In the genomic region with DNA sequence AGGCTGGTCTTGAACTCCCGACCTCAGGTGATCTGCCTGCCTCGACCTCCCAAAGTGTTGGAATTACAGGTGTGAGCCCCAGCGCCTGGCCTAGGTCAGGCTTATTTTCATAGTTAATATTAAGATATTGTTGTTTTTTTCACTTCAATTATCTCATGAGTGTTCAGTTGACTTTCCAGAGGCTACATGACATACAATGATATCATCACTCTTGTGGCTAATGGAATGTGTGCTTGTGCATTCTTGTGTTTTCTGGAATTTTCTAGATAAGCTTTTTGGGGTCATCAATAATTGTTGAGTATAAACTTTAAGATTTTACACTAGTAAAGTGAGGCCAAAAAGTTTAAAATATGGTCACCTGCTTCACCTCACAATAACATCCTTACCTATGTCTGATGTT, we compare ENCODE assay signal across 17 cellular contexts.
A peak's percentile ranks its signal among the peaks of the same experiment; 100 is the strongest.
DNase-seq lines count a peak whose midpoint lies in the region; ATAC-seq and TF ChIP-seq lines count a peak whose summit lies in the region.
"Had no signal": no experiment of that assay in that cellular context is flagged by ENCODE, and none has a peak within 500 bp of the region (broad histone marks: within the 10 kb centered on the region; RNA-seq: fewer than 3 reads in every experiment).

No MANE protein-coding gene starts in this region.

- H3K27ac Mint-ChIP-seq in natural killer cell treated with Interleukin-12 subunit alpha and Interleukin-12 subunit beta and Interleukin-15 and Interleukin-18, amount 100 ng/mL, for 72 hours = no peak overlapping the region
- H3K27ac Mint-ChIP-seq: CD14-positive monocyte had no signal

- peaks cover 10% of the 10 kb centered on the region for H3K9me3 Mint-ChIP-seq in natural killer cell treated with Interleukin-12 subunit alpha and Interleukin-12 subunit beta and Interleukin-15 and Interleukin-18, amount 100 ng/mL, for 72 hours

- peaks cover 0 to 15% (median 0%) of the 10 kb centered on the region in 11 experiments; a peak in 3 of 22 replicates for H3K9me3 ChIP-seq in BLaER1 treated with 17β-estradiol and CSF1 and Interleukin-3, amounts not matched to agents 10 nM and 100 nM (replicated peaks in 1 of 11)
- H3K9me3 ChIP-seq: A549 had no signal

- ATAC-seq in HG02884 (IDR thresholded peaks at IDR 0.05; ENCODE audit: unreplicated experiment) = no peak
- no peak for ATAC-seq in natural killer cell treated with Interleukin-12 subunit alpha and Interleukin-12 subunit beta and Interleukin-15 and Interleukin-18, amount 100 ng/mL, for 72 hours
- ATAC-seq: A549, HCT116 had no signal

- no peaks in the 10 kb centered on the region for H3K36me3 Mint-ChIP-seq in natural killer cell treated with Interleukin-12 subunit alpha and Interleukin-12 subunit beta and Interleukin-15 and Interleukin-18, amount 100 ng/mL, for 72 hours
- H3K36me3 Mint-ChIP-seq: CD14-positive monocyte had no signal

- H3K27me3 ChIP-seq in BLaER1 treated with 17β-estradiol and CSF1 and Interleukin-3, amounts not matched to agents 10 nM and 100 nM = no peaks in the 10 kb centered on the region
- no peaks in the 10 kb centered on the region for H3K27me3 ChIP-seq in brain microvascular endothelial cell (replicated peaks)

- no peaks in the 10 kb centered on the region for H4K20me1 ChIP-seq in BLaER1 treated with 17β-estradiol and CSF1 and Interleukin-3, amounts not matched to agents 10 nM and 100 nM

- H3K4me3 ChIP-seq in BLaER1 treated with 17β-estradiol and CSF1 and Interleukin-3, amounts not matched to agents 10 nM and 100 nM = no peak overlapping the region
- no peak overlapping the region for H3K4me3 ChIP-seq in brain microvascular endothelial cell (ENCODE audit: low read depth, low read length)
- H3K4me3 ChIP-seq: A549, SK-N-MC had no signal

- in situ Hi-C loops in brain microvascular endothelial cell (cut with HindIII; ENCODE audit: low pct_ligation_motif_present, low sequenced_read_pairs) = no loop called here

- no peak for TF ChIP-seq CTCF in brain microvascular endothelial cell (IDR thresholded peaks at IDR 0.05; ENCODE audit: low read depth, low read length, missing control alignments)

- DNase-seq in HS-27A (ENCODE audit: low read depth) = peak; percentile 8
- DNase-seq in brain microvascular endothelial cell = peak; percentile 45
- DNase-seq in kidney glomerular epithelial cell (lab: John Stamatoyannopoulos, UW) = peak; percentile 35
- DNase-seq in DMS153 treated with DMSO at 0.1 percent for 48 hours (lab: John Stamatoyannopoulos, UW; ENCODE audit: unreplicated experiment) = no peak
- DNase-seq in activated CD4-positive, alpha-beta T cell treated with anti-CD3 and anti-CD28 coated beads for 1 hour = no peak
- no peak for DNase-seq in natural killer cell treated with Interleukin-12 subunit alpha and Interleukin-12 subunit beta and Interleukin-15 and Interleukin-18, amount 100 ng/mL, for 72 hours (ENCODE audit: low spot score)
- DNase-seq: KBM-7, NCI-H1048, NCI-H1436 treated with DMSO at 0.1 percent for 48 hours, NCI-H2081, NCI-H524 had no signal

- H3K4me1 Mint-ChIP-seq in natural killer cell treated with Interleukin-12 subunit alpha and Interleukin-12 subunit beta and Interleukin-15 and Interleukin-18, amount 100 ng/mL, for 72 hours (ENCODE audit: low read depth in 2 of 2) = no peaks in the 10 kb centered on the region
- H3K4me1 Mint-ChIP-seq: CD14-positive monocyte had no signal

- H3K4me3 Mint-ChIP-seq in natural killer cell treated with Interleukin-12 subunit alpha and Interleukin-12 subunit beta and Interleukin-15 and Interleukin-18, amount 100 ng/mL, for 72 hours = no peak overlapping the region
- H3K4me3 Mint-ChIP-seq: CD14-positive monocyte had no signal

- H3K36me3 ChIP-seq in BLaER1 treated with 17β-estradiol and CSF1 and Interleukin-3, amounts not matched to agents 10 nM and 100 nM = no peaks in the 10 kb centered on the region
- no peaks in the 10 kb centered on the region for H3K36me3 ChIP-seq in brain microvascular endothelial cell (replicated peaks)

- peak overlapping the region in 8 of 11 experiments; percentile 33 to 71 (median 58); a peak in 15 of 22 replicates for H3K4me2 ChIP-seq in BLaER1 treated with 17β-estradiol and CSF1 and Interleukin-3, amounts not matched to agents 10 nM and 100 nM
- H3K4me2 ChIP-seq: A549 had no signal

- peaks cover 0 to 33% (median 26%) of the 10 kb centered on the region in 10 experiments; a peak in 14 of 20 replicates for H3K4me1 ChIP-seq in BLaER1 treated with 17β-estradiol and CSF1 and Interleukin-3, amounts not matched to agents 10 nM and 100 nM
- H3K4me1 ChIP-seq: A549 had no signal

- no peak overlapping the region for H3K27ac ChIP-seq in BLaER1 treated with 17β-estradiol and CSF1 and Interleukin-3, amounts not matched to agents 10 nM and 100 nM
- H3K27ac ChIP-seq in brain microvascular endothelial cell = peak overlapping the region; percentile 6
- H3K27ac ChIP-seq: A549, SK-N-MC had no signal

- H3K9ac ChIP-seq in BLaER1 treated with 17β-estradiol and CSF1 and Interleukin-3, amounts not matched to agents 10 nM and 100 nM = no peak overlapping the region

- no peaks in the 10 kb centered on the region for H3K27me3 Mint-ChIP-seq in natural killer cell treated with Interleukin-12 subunit alpha and Interleukin-12 subunit beta and Interleukin-15 and Interleukin-18, amount 100 ng/mL, for 72 hours

Comparison
In these comparisons a context has a peak if more than half of its experiments do, and no peak if none do; other contexts are left out.
1. DNase-seq: peak in HS-27A (single experiment), brain microvascular endothelial cell (single experiment) and kidney glomerular epithelial cell (single experiment); none in DMS153 treated with DMSO at 0.1 percent for 48 hours (single experiment), activated CD4-positive, alpha-beta T cell treated with anti-CD3 and anti-CD28 coated beads for 1 hour (single experiment) and natural killer cell treated with Interleukin-12 subunit alpha and Interleukin-12 subunit beta and Interleukin-15 and Interleukin-18, amount 100 ng/mL, for 72 hours (single experiment).